2 cellular contexts compared by ENCODE assay signal in the genomic region with DNA sequence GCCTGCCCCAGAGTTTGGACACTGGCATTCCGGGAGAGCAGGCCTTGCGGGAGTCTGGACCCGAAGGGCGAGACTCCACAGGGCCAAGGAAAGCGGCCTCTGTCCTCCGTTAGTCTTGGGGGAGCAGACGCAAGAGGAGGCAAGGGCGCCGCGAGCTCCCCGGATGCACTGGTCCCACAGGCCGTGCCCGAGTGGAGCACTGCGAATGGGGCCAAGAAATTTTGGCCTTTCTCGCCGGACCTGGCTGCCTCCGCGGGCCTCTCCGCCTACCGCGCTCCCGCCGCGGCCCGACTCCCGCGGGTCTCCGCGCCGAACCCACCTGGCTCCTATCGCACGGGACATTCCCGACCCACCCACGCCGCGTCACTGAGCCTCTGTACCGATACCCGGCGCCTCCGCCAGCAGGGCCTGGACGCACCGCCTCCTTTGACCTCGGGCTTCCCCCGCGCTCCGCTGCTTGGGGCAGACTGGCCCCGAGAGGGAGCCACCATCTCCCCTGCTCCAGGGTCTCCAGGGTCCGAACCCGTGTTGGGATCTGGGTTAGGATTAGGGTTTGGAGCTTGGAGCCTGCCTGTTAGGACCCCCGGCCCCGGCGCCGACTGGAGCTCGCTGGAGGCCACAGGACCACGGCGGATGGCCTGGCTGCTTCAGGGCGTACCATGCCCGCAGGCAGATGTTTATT.
TF ChIP-seq lines count a peak whose summit lies in the region.

No MANE protein-coding gene starts in this region.

TF ChIP-seq in HepG2, 621 proteins besides CTCF, POLR2A, EP300 and RAD21:
- TF ChIP-seq ZNF207 (IDR thresholded peaks at IDR 0.05; ENCODE audit: borderline replicate concordance), result no peak
- no peak for TF ChIP-seq ZNF329 (CRISPR knock-in tag; IDR thresholded peaks at IDR 0.05; ENCODE audit: low read depth)
- TF ChIP-seq SMAD3 (CRISPR knock-in tag; IDR thresholded peaks at IDR 0.05), result no peak
- no peak for TF ChIP-seq HNF4A (CRISPR knock-in tag; IDR thresholded peaks at IDR 0.05)
- TF ChIP-seq, protein P1, sequence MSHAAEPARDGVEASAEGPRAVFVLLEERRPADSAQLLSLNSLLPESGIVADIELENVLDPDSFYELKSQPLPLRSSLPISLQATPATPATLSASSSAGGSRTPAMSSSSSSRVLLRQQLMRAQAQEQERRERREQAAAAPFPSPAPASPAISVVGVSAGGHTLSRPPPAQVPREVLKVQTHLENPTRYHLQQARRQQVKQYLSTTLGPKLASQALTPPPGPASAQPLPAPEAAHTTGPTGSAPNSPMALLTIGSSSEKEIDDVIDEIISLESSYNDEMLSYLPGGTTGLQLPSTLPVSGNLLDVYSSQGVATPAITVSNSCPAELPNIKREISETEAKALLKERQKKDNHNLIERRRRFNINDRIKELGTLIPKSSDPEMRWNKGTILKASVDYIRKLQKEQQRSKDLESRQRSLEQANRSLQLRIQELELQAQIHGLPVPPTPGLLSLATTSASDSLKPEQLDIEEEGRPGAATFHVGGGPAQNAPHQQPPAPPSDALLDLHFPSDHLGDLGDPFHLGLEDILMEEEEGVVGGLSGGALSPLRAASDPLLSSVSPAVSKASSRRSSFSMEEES (CRISPR knock-in tag; IDR thresholded peaks at IDR 0.05), result no peak
- no peak for TF ChIP-seq PLRG1 (conservative IDR thresholded peaks at IDR 0.05)
- TF ChIP-seq ZNF567 (CRISPR knock-in tag; IDR thresholded peaks at IDR 0.05; ENCODE audit: borderline replicate concordance), result no peak
- no peak for TF ChIP-seq ZNF138 (CRISPR knock-in tag; IDR thresholded peaks at IDR 0.05; ENCODE audit: low read depth)
- TF ChIP-seq KDM4B (CRISPR knock-in tag; IDR thresholded peaks at IDR 0.05), result no peak
- no peak for TF ChIP-seq ARNTL (CRISPR knock-in tag; IDR thresholded peaks at IDR 0.05)
- no peak for TF ChIP-seq BRD4 (CRISPR knock-in tag; IDR thresholded peaks at IDR 0.05)
- no peak for TF ChIP-seq ZNF839 (CRISPR knock-in tag; IDR thresholded peaks at IDR 0.05; ENCODE audit: borderline replicate concordance)
- TF ChIP-seq ZNF569 (CRISPR knock-in tag; IDR thresholded peaks at IDR 0.05; ENCODE audit: borderline replicate concordance), result no peak
- no peak for TF ChIP-seq ETV6 (CRISPR knock-in tag; conservative IDR thresholded peaks at IDR 0.05)
- TF ChIP-seq ZNF550 (CRISPR knock-in tag; IDR thresholded peaks at IDR 0.05; ENCODE audit: borderline replicate concordance), result no peak

TF ChIP-seq in endothelial cell of umbilical vein, 7 proteins besides CTCF, POLR2A, EP300 and RAD21:
- TF ChIP-seq, protein P2, sequence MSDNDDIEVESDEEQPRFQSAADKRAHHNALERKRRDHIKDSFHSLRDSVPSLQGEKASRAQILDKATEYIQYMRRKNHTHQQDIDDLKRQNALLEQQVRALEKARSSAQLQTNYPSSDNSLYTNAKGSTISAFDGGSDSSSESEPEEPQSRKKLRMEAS (IDR thresholded peaks at IDR 0.05; ENCODE audit: insufficient read depth, insufficient read length), result no peak
- no peak for TF ChIP-seq MYC (IDR thresholded peaks at IDR 0.05; ENCODE audit: low read depth, low read length)
- TF ChIP-seq FOS (IDR thresholded peaks at IDR 0.05; ENCODE audit: borderline replicate concordance, insufficient read depth, low read length), result no peak
- TF ChIP-seq JUN (IDR thresholded peaks at IDR 0.05; ENCODE audit: borderline replicate concordance, insufficient read depth, insufficient read length, low read depth), result no peak
- no peak for TF ChIP-seq GATA2 (IDR thresholded peaks at IDR 0.05; ENCODE audit: insufficient read depth, insufficient read length, low read depth, low read length)
- TF ChIP-seq EZH2 (IDR thresholded peaks at IDR 0.05; ENCODE audit: borderline replicate concordance, low read depth, low read length, severe bottlenecking), result peak; percentile 17
TF ChIP-seq in endothelial cell of umbilical vein: peak in this region for 1.
